Comparison of ENCODE assay signal across 8 cellular contexts in the genomic region with DNA sequence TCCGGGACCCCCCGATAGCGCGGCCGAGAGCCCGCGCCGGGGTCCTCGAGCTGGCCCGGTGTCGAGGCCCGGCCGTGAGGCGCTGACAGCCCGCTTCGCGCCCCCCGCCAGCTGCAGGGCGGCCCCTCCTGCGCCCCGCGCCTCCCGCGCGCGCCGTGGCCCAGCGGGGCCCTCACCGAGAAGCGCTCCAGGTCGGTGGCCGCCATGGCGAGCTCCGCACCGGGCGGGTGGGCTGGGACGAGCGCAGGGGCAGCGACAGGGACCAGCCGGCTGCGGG. TPM values are rescaled to one million over a fixed set of nuclear protein-coding genes. Genes with fewer than 3 reads are reported as not detected.
A peak's percentile ranks its signal among the peaks of the same experiment; 100 is the strongest.
DNase-seq lines count a peak whose midpoint lies in the region; ATAC-seq and TF ChIP-seq lines count a peak whose summit lies in the region.

No MANE protein-coding gene starts in this region.

- H4K91ac ChIP-seq in mesenchymal stem cell (ENCODE audit: low read length) = peak overlapping the region; percentile 46

- DNase-seq in heart right ventricle (no peak), cardiac septum (ENCODE audit: low spot score) (no peak), caudate nucleus (lab: John Stamatoyannopoulos, UW) (no peak), mesenchymal stem cell (no peak), ecto neural progenitor cell (ENCODE audit: low spot score) (no peak), NOMO-1 treated with dmso at 0.1 percent for 144 hours (lab: John Stamatoyannopoulos, UW; ENCODE audit: unreplicated experiment) (no peak), NCI-H446 treated with DMSO at 0.1 percent for 48 hours (lab: John Stamatoyannopoulos, UW) (no peak)

- peak overlapping the region; percentile 73 for H2BK120ac ChIP-seq in mesenchymal stem cell (ENCODE audit: low read depth, low read length)

- H3K79me1 ChIP-seq in mesenchymal stem cell (replicated peaks; ENCODE audit: low read length, poor library complexity, severe bottlenecking) = peaks cover 39% of the 10 kb centered on the region

- no peak overlapping the region for H2AK5ac ChIP-seq in mesenchymal stem cell (ENCODE audit: low read length, severe bottlenecking)

- H3K36me3 ChIP-seq in heart right ventricle = no peaks in the 10 kb centered on the region
- peaks cover 0 to 21% of the 10 kb centered on the region in 2 experiments for H3K36me3 ChIP-seq in mesenchymal stem cell (ENCODE audit: control insufficient read depth in 1 of 2, insufficient read depth in 2 of 2, low read depth in 1 of 2, low read length in 2 of 2)

- no peak overlapping the region for H2BK12ac ChIP-seq in mesenchymal stem cell (ENCODE audit: low read length in 2 of 2)

- no peak overlapping the region for H3K23ac ChIP-seq in mesenchymal stem cell (ENCODE audit: low read length in 2 of 2)

- peak overlapping the region; percentile 74 for H2BK5ac ChIP-seq in mesenchymal stem cell (ENCODE audit: low read depth, low read length, poor library complexity, severe bottlenecking)

- intact Hi-C loops in heart right ventricle (cut with DNase I) = loop anchor here in 1 of 10 donors (5.0 kb wide), 1 partner anchor 40 kb away; a partner anchor contains a TSS
- intact Hi-C loops in cardiac septum (cut with DNase I) = loop anchor here (5.0 to 10.0 kb wide), 3 partner anchors 40 to 88 kb away; a partner anchor contains a TSS

- peak overlapping the region; percentile 73 for H2AFZ ChIP-seq in mesenchymal stem cell (ENCODE audit: low read depth, low read length)

- WGBS in heart right ventricle, 2 donors = 0 to 1% methylated on average over 38 to 41 of the region's 41 CpGs
- under 1% methylated on average over 17 of the region's 41 CpGs for WGBS in mesenchymal stem cell

- H4K8ac ChIP-seq in mesenchymal stem cell (ENCODE audit: low read length) = peak overlapping the region; percentile 74

- peak overlapping the region; percentile 70 for H2BK15ac ChIP-seq in mesenchymal stem cell (ENCODE audit: low read depth, poor library complexity, severe bottlenecking)

- no peak overlapping the region for H3K14ac ChIP-seq in mesenchymal stem cell (ENCODE audit: low read length in 2 of 2)

- ATAC-seq in heart right ventricle (peak in 2 of 8 donors; percentile 2 to 15), GM19023 (IDR thresholded peaks at IDR 0.05; ENCODE audit: unreplicated experiment) (no peak)

- peak overlapping the region; percentile 57 to 76 for H3K4ac ChIP-seq in mesenchymal stem cell (ENCODE audit: low read depth in 1 of 2, low read length in 2 of 2)

- H3K27ac ChIP-seq in heart right ventricle (peak overlapping the region; percentile 64 to 93 (median 88)), caudate nucleus (ENCODE audit: low read depth, low read length) (peak overlapping the region; percentile 94), mesenchymal stem cell (ENCODE audit: low read length, poor library complexity, severe bottlenecking) (no peak overlapping the region)

- H3K4me3 ChIP-seq in heart right ventricle (peak overlapping the region; percentile 61 to 97 (median 87)), mesenchymal stem cell (ENCODE audit: insufficient read depth in 1 of 2, low read depth in 1 of 2, low read length in 2 of 2) (peak overlapping the region; percentile 78 to 85)

- H3K18ac ChIP-seq in mesenchymal stem cell (ENCODE audit: low read depth in 1 of 2, low read length in 2 of 2) = peak overlapping the region; percentile 46 to 63

- H3K9me3 ChIP-seq in heart right ventricle = no peaks in the 10 kb centered on the region
- H3K9me3 ChIP-seq in mesenchymal stem cell (ENCODE audit: control insufficient read depth, low read length) = no peaks in the 10 kb centered on the region

- H3K4me2 ChIP-seq in mesenchymal stem cell (ENCODE audit: low read length, poor library complexity, severe bottlenecking) = peak overlapping the region; percentile 93

- H3K27me3 ChIP-seq in heart right ventricle = peaks cover 0 to 40% (median 0%) of the 10 kb centered on the region in 7 donors
- peaks cover 0 to 9% of the 10 kb centered on the region in 2 experiments for H3K27me3 ChIP-seq in mesenchymal stem cell (ENCODE audit: control insufficient read depth in 1 of 2, insufficient read depth in 1 of 2, low read length in 2 of 2)

- H3K4me1 ChIP-seq in heart right ventricle (peaks cover 4 to 56% (median 48%) of the 10 kb centered on the region in 9 donors), mesenchymal stem cell (ENCODE audit: control insufficient read depth, insufficient read depth, low read depth, low read length) (peaks cover 42% of the 10 kb centered on the region)

- no peak for TF ChIP-seq CTCF in heart right ventricle (IDR thresholded peaks at IDR 0.05)

- peak overlapping the region; percentile 78 for H3K9ac ChIP-seq in mesenchymal stem cell (ENCODE audit: low read length)

RNA-seq across cellular contexts. Expression of a gene that starts 0.2 kb away (rescaled TPM):
- total RNA-seq in heart right ventricle (10 to 100 TPM; 23.5 to 41.8 (median 31.2) TPM), cardiac septum (45.2 TPM)
- 10 to 100 TPM; 11.3 to 26.6 TPM for polyA plus RNA-seq in heart right ventricle
- polyA plus RNA-seq in mesenchymal stem cell (2013, experiment 1 of 2) = 56.6 TPM
- 56.6 TPM for polyA plus RNA-seq in mesenchymal stem cell (2013, experiment 2 of 2)

RNA-seq across cellular contexts. Expression of a gene that starts 29.6 kb away (rescaled TPM):
- under 1 TPM in 4 of 10 donors, not detected in 6; 0.09 to 0.75 (median 0.22) TPM for total RNA-seq in heart right ventricle
- polyA plus RNA-seq in heart right ventricle = under 1 TPM in 1 of 2 donors, not detected in 1; 0.01 TPM
- total RNA-seq in cardiac septum = not detected
- polyA plus RNA-seq in mesenchymal stem cell (2013, experiment 1 of 2) = not detected
- polyA plus RNA-seq in mesenchymal stem cell (2013, experiment 2 of 2) = not detected

RNA-seq across cellular contexts. Expression of a gene that starts 36.2 kb away (rescaled TPM):
- total RNA-seq in heart right ventricle = under 1 TPM in 4 of 10 donors, not detected in 6; 0.08 to 0.19 (median 0.13) TPM
- polyA plus RNA-seq in heart right ventricle = under 1 TPM in 1 of 2 donors, not detected in 1; 0.07 TPM
- total RNA-seq in cardiac septum = 0.08 TPM
- 0.01 TPM for polyA plus RNA-seq in mesenchymal stem cell (2013, experiment 1 of 2)
- 0.04 TPM for polyA plus RNA-seq in mesenchymal stem cell (2013, experiment 2 of 2)

RNA-seq across cellular contexts. Expression of a gene that starts 39.5 kb away (rescaled TPM):
- total RNA-seq in heart right ventricle (10 to 100 TPM; 10.1 to 18.6 (median 13.1) TPM), cardiac septum (10.9 TPM)
- polyA plus RNA-seq in heart right ventricle = 10 to 100 TPM in 1 of 2 donors, 1 to 10 TPM in 1; 2.2 to 10.0 TPM
- 8.1 TPM for polyA plus RNA-seq in mesenchymal stem cell (2013, experiment 1 of 2)
- 8.2 TPM for polyA plus RNA-seq in mesenchymal stem cell (2013, experiment 2 of 2)

RNA-seq across cellular contexts. Expression of a gene that starts 53.6 kb away (rescaled TPM):
- total RNA-seq in heart right ventricle (1 to 10 TPM; 3.2 to 6.4 (median 4.1) TPM), cardiac septum (4.7 TPM)
- 10 to 100 TPM in 1 of 2 donors, 1 to 10 TPM in 1; 3.5 to 10.8 TPM for polyA plus RNA-seq in heart right ventricle
- polyA plus RNA-seq in mesenchymal stem cell (2013, experiment 1 of 2) = 8.7 TPM
- 10.3 TPM for polyA plus RNA-seq in mesenchymal stem cell (2013, experiment 2 of 2)
